Comparison of ENCODE assay signal across 17 cellular contexts in genomic region chr4:180674629-180675367, GRCh38.
DNase-seq lines count a peak whose midpoint lies in the region; ATAC-seq, FAIRE-seq and TF ChIP-seq lines count a peak whose summit lies in the region.
"Had no signal": no experiment of that assay in that cellular context is flagged by ENCODE, and none has a peak within 500 bp of the region (broad histone marks: within the 10 kb centered on the region; RNA-seq: fewer than 3 reads in every experiment).

No MANE protein-coding gene starts in this region.

- no peak overlapping the region for H2BK5ac ChIP-seq in mesendoderm (ENCODE audit: low read length)

- no peak overlapping the region for H3K23ac ChIP-seq in mesendoderm (ENCODE audit: low read length)

- no peak overlapping the region for H3K56ac ChIP-seq in mesendoderm (ENCODE audit: low read length)

- TF ChIP-seq CTCF in OCI-LY1 (IDR thresholded peaks at IDR 0.05; ENCODE audit: low read length): no peak

- CTCF ChIA-PET in HEK293T (lab: Yijun Ruan, JAX) (interaction anchor here (0.9 kb wide), 1 partner anchor 10 kb away, joined by 3 read pairs; no protein-coding TSS in a partner anchor), T-cell (lab: Charles Lee) (no interaction called here)

- no peaks in the 10 kb centered on the region for H3K36me3 Mint-ChIP-seq in natural killer cell treated with Interleukin-12 subunit alpha and Interleukin-12 subunit beta and Interleukin-15 and Interleukin-18, amount 100 ng/mL, for 72 hours
- no peaks in the 10 kb centered on the region for H3K36me3 Mint-ChIP-seq in T-cell

- H3K9ac ChIP-seq in BLaER1 (no peak overlapping the region), OCI-LY1 (ENCODE audit: low read length) (peak overlapping the region; percentile 81), mesendoderm (ENCODE audit: low read length) (no peak overlapping the region)
- H3K9ac ChIP-seq: GM23248 had no signal

- no peak overlapping the region for H4K5ac ChIP-seq in mesendoderm (ENCODE audit: low read length)

- H3K18ac ChIP-seq in mesendoderm (ENCODE audit: low read length): no peak overlapping the region

- no peak for ATAC-seq in natural killer cell treated with Interleukin-12 subunit alpha and Interleukin-12 subunit beta and Interleukin-15 and Interleukin-18, amount 100 ng/mL, for 72 hours
- no peak for ATAC-seq in T-cell (replicated peaks in 1 of 4)

- peaks cover 9% of the 10 kb centered on the region for H3K9me3 Mint-ChIP-seq in natural killer cell treated with Interleukin-12 subunit alpha and Interleukin-12 subunit beta and Interleukin-15 and Interleukin-18, amount 100 ng/mL, for 72 hours
- H3K9me3 Mint-ChIP-seq in T-cell: peaks cover 0 to 3% (median 0%) of the 10 kb centered on the region in 3 donors

- H2BK120ac ChIP-seq in mesendoderm (ENCODE audit: low read depth, low read length): no peak overlapping the region

- WGBS in mesendoderm (ENCODE audit: extremely low coverage, insufficient coverage, low lambda C conversion rate): no CpG with 5 or more reads among the region's 4 CpGs

- H3K27ac ChIP-seq in BLaER1 (no peak overlapping the region), OCI-LY1 (ENCODE audit: low read depth, low read length, poor library complexity, severe bottlenecking) (peak overlapping the region; percentile 100), mesendoderm (ENCODE audit: low read depth, low read length) (no peak overlapping the region)
- H3K27ac ChIP-seq: C4-2B, GM23248, RWPE1, SJSA1 had no signal

- no peak for FAIRE-seq in GM12892 (lab: Jason Lieb, UNC)
- FAIRE-seq: GM19239, HTR-8/SVneo had no signal

- H3K36me3 ChIP-seq in BLaER1: no peaks in the 10 kb centered on the region
- H3K36me3 ChIP-seq in OCI-LY1 (ENCODE audit: insufficient read depth, low read length): peaks cover 8% of the 10 kb centered on the region; the same call in 1 of the 2 replicates
- H3K36me3 ChIP-seq in mesendoderm (ENCODE audit: control insufficient read depth, insufficient read depth, low read length): no peaks in the 10 kb centered on the region
- H3K36me3 ChIP-seq: SJSA1 had no signal

- no peak overlapping the region for H3K4me3 Mint-ChIP-seq in natural killer cell treated with Interleukin-12 subunit alpha and Interleukin-12 subunit beta and Interleukin-15 and Interleukin-18, amount 100 ng/mL, for 72 hours
- H3K4me3 Mint-ChIP-seq in T-cell: no peak overlapping the region

- no peak overlapping the region for H2AFZ ChIP-seq in OCI-LY1 (ENCODE audit: low read length)
- H2AFZ ChIP-seq: GM23248 had no signal

- H3K4me1 Mint-ChIP-seq in natural killer cell treated with Interleukin-12 subunit alpha and Interleukin-12 subunit beta and Interleukin-15 and Interleukin-18, amount 100 ng/mL, for 72 hours (ENCODE audit: low read depth in 2 of 2): no peaks in the 10 kb centered on the region
- no peaks in the 10 kb centered on the region for H3K4me1 Mint-ChIP-seq in T-cell

- H3K9me2 ChIP-seq in OCI-LY1 (ENCODE audit: low read depth, low read length): no peaks in the 10 kb centered on the region

- H2BK15ac ChIP-seq in mesendoderm (replicated peaks; ENCODE audit: low read depth): no peak overlapping the region

- no peak overlapping the region for H3K4ac ChIP-seq in mesendoderm (ENCODE audit: low read depth, low read length)

- no peaks in the 10 kb centered on the region for H3K79me1 ChIP-seq in mesendoderm (ENCODE audit: low read length)

- no peak overlapping the region for H2AK5ac ChIP-seq in mesendoderm (ENCODE audit: low read length)

- no peak for TF ChIP-seq POLR2A in GM12892 (IDR thresholded peaks at IDR 0.05; ENCODE audit: low read depth, low read length)

- H3K4me1 ChIP-seq in BLaER1 (peaks cover 10% of the 10 kb centered on the region; the same call in 1 of the 2 replicates), OCI-LY1 (ENCODE audit: insufficient read depth, low read length, severe bottlenecking) (peaks cover 66% of the 10 kb centered on the region), mesendoderm (ENCODE audit: control insufficient read depth, low read depth, low read length) (peaks cover 3% of the 10 kb centered on the region)

- H3K27me3 ChIP-seq in BLaER1 (no peaks in the 10 kb centered on the region), OCI-LY1 (ENCODE audit: insufficient read depth, low read length) (no peaks in the 10 kb centered on the region), mesendoderm (ENCODE audit: insufficient read depth, low read length, poor library complexity) (no peaks in the 10 kb centered on the region)
- H3K27me3 ChIP-seq: SJSA1 had no signal

- H3K9me3 ChIP-seq in BLaER1: no peaks in the 10 kb centered on the region
- H3K9me3 ChIP-seq in OCI-LY1 (ENCODE audit: low read length): peaks cover 8% of the 10 kb centered on the region; the same call in 1 of the 2 replicates
- H3K9me3 ChIP-seq: SJSA1 had no signal

- H3K4me2 ChIP-seq in BLaER1 (peak overlapping the region; percentile 31; the same call in 1 of the 2 replicates), OCI-LY1 (ENCODE audit: low read length) (peak overlapping the region; percentile 65), mesendoderm (ENCODE audit: low read length) (no peak overlapping the region)

- POLR2A ChIA-PET in HEK293T (lab: Yijun Ruan, JAX): no interaction called here
- POLR2A ChIA-PET in T-cell (lab: Charles Lee): no interaction called here

- no peak overlapping the region for H3K27ac Mint-ChIP-seq in natural killer cell treated with Interleukin-12 subunit alpha and Interleukin-12 subunit beta and Interleukin-15 and Interleukin-18, amount 100 ng/mL, for 72 hours
- H3K27ac Mint-ChIP-seq in T-cell: no peak overlapping the region

- H3K27me3 Mint-ChIP-seq in natural killer cell treated with Interleukin-12 subunit alpha and Interleukin-12 subunit beta and Interleukin-15 and Interleukin-18, amount 100 ng/mL, for 72 hours: no peaks in the 10 kb centered on the region
- H3K27me3 Mint-ChIP-seq in T-cell: no peaks in the 10 kb centered on the region

- no peaks in the 10 kb centered on the region for H3K79me2 ChIP-seq in OCI-LY1 (ENCODE audit: insufficient read depth, low read length)
- no peaks in the 10 kb centered on the region for H3K79me2 ChIP-seq in mesendoderm (ENCODE audit: control insufficient read depth, insufficient read depth, low read length)

- H4K20me1 ChIP-seq in BLaER1: no peaks in the 10 kb centered on the region
- H4K20me1 ChIP-seq in OCI-LY1 (ENCODE audit: insufficient read depth, low read length): no peaks in the 10 kb centered on the region

- no peak overlapping the region for H3K4me3 ChIP-seq in BLaER1
- peak overlapping the region; percentile 42 for H3K4me3 ChIP-seq in OCI-LY1 (ENCODE audit: low read depth, low read length, poor library complexity, severe bottlenecking)
- H3K4me3 ChIP-seq in mesendoderm (ENCODE audit: low read length): no peak overlapping the region
- H3K4me3 ChIP-seq: GM23248, SJSA1 had no signal

- H3F3A ChIP-seq in OCI-LY1 (ENCODE audit: insufficient read depth, low read length): peaks cover 7% of the 10 kb centered on the region; the same call in 1 of the 2 replicates

- H4K8ac ChIP-seq in mesendoderm (ENCODE audit: low read depth, low read length): no peak overlapping the region

- DNase-seq in NCI-H1417 (lab: John Stamatoyannopoulos, UW) (peak in 2 of 3 experiments; percentile 74 to 91), mesendoderm (peak; percentile 8), HEK293T (ENCODE audit: extremely low spot score) (no peak), GM12892 (ENCODE audit: insufficient read length) (no peak), T-cell (no peak)
- DNase-seq in natural killer cell treated with Interleukin-12 subunit alpha and Interleukin-12 subunit beta and Interleukin-15 and Interleukin-18, amount 100 ng/mL, for 72 hours (ENCODE audit: low spot score): no peak
- DNase-seq: GM23248, NCI-H1092 treated with DMSO at 0.1 percent for 48 hours, NCI-H2107, SW 1271 had no signal

TF ChIP-seq in HEK293T, 16 proteins besides CTCF, POLR2A, EP300 and RAD21:
- TF ChIP-seq SP1 (IDR thresholded peaks at IDR 0.05): no peak
- TF ChIP-seq L3MBTL2 (conservative IDR thresholded peaks at IDR 0.05): no peak
- TF ChIP-seq CTBP1 (IDR thresholded peaks at IDR 0.05; ENCODE audit: borderline replicate concordance): no peak
- TF ChIP-seq TARDBP (IDR thresholded peaks at IDR 0.05): no peak
- no peak for TF ChIP-seq ARNT (IDR thresholded peaks at IDR 0.05)
- TF ChIP-seq BHLHE40 (IDR thresholded peaks at IDR 0.05; ENCODE audit: borderline replicate concordance): no peak
- no peak for TF ChIP-seq HDGF (IDR thresholded peaks at IDR 0.05; ENCODE audit: borderline replicate concordance)
- TF ChIP-seq SUZ12 (IDR thresholded peaks at IDR 0.05): no peak
- no peak for TF ChIP-seq PKNOX1 (IDR thresholded peaks at IDR 0.05)
- no peak for TF ChIP-seq FOXM1 (IDR thresholded peaks at IDR 0.05; ENCODE audit: borderline replicate concordance)
- TF ChIP-seq NFRKB (IDR thresholded peaks at IDR 0.05): no peak
- TF ChIP-seq FOXK2 (IDR thresholded peaks at IDR 0.05): no peak
- no peak for TF ChIP-seq FOXA1 (IDR thresholded peaks at IDR 0.05)
- TF ChIP-seq ELF4 (IDR thresholded peaks at IDR 0.05): no peak
- TF ChIP-seq ZNF384 (IDR thresholded peaks at IDR 0.05): no peak
- TF ChIP-seq LEF1 (IDR thresholded peaks at IDR 0.05; ENCODE audit: borderline replicate concordance): no peak

Comparison
In these comparisons a context has a peak if more than half of its experiments do, and no peak if none do; other contexts are left out.
1. DNase-seq: peak in NCI-H1417 (2 of 3) and mesendoderm (single experiment); none in HEK293T (single experiment), GM12892 (single experiment), natural killer cell treated with Interleukin-12 subunit alpha and Interleukin-12 subunit beta and Interleukin-15 and Interleukin-18, amount 100 ng/mL, for 72 hours (single experiment) and T-cell (0 of 34).